ENCODE assay signal across 1 cellular context in genomic region chr19:15373644-15374043, GRCh38.
TF ChIP-seq lines count a peak whose summit lies in the region.

No MANE protein-coding gene starts in this region.

TF ChIP-seq in H1, 55 proteins besides CTCF, POLR2A, EP300 and RAD21:
- TF ChIP-seq, protein P1, sequence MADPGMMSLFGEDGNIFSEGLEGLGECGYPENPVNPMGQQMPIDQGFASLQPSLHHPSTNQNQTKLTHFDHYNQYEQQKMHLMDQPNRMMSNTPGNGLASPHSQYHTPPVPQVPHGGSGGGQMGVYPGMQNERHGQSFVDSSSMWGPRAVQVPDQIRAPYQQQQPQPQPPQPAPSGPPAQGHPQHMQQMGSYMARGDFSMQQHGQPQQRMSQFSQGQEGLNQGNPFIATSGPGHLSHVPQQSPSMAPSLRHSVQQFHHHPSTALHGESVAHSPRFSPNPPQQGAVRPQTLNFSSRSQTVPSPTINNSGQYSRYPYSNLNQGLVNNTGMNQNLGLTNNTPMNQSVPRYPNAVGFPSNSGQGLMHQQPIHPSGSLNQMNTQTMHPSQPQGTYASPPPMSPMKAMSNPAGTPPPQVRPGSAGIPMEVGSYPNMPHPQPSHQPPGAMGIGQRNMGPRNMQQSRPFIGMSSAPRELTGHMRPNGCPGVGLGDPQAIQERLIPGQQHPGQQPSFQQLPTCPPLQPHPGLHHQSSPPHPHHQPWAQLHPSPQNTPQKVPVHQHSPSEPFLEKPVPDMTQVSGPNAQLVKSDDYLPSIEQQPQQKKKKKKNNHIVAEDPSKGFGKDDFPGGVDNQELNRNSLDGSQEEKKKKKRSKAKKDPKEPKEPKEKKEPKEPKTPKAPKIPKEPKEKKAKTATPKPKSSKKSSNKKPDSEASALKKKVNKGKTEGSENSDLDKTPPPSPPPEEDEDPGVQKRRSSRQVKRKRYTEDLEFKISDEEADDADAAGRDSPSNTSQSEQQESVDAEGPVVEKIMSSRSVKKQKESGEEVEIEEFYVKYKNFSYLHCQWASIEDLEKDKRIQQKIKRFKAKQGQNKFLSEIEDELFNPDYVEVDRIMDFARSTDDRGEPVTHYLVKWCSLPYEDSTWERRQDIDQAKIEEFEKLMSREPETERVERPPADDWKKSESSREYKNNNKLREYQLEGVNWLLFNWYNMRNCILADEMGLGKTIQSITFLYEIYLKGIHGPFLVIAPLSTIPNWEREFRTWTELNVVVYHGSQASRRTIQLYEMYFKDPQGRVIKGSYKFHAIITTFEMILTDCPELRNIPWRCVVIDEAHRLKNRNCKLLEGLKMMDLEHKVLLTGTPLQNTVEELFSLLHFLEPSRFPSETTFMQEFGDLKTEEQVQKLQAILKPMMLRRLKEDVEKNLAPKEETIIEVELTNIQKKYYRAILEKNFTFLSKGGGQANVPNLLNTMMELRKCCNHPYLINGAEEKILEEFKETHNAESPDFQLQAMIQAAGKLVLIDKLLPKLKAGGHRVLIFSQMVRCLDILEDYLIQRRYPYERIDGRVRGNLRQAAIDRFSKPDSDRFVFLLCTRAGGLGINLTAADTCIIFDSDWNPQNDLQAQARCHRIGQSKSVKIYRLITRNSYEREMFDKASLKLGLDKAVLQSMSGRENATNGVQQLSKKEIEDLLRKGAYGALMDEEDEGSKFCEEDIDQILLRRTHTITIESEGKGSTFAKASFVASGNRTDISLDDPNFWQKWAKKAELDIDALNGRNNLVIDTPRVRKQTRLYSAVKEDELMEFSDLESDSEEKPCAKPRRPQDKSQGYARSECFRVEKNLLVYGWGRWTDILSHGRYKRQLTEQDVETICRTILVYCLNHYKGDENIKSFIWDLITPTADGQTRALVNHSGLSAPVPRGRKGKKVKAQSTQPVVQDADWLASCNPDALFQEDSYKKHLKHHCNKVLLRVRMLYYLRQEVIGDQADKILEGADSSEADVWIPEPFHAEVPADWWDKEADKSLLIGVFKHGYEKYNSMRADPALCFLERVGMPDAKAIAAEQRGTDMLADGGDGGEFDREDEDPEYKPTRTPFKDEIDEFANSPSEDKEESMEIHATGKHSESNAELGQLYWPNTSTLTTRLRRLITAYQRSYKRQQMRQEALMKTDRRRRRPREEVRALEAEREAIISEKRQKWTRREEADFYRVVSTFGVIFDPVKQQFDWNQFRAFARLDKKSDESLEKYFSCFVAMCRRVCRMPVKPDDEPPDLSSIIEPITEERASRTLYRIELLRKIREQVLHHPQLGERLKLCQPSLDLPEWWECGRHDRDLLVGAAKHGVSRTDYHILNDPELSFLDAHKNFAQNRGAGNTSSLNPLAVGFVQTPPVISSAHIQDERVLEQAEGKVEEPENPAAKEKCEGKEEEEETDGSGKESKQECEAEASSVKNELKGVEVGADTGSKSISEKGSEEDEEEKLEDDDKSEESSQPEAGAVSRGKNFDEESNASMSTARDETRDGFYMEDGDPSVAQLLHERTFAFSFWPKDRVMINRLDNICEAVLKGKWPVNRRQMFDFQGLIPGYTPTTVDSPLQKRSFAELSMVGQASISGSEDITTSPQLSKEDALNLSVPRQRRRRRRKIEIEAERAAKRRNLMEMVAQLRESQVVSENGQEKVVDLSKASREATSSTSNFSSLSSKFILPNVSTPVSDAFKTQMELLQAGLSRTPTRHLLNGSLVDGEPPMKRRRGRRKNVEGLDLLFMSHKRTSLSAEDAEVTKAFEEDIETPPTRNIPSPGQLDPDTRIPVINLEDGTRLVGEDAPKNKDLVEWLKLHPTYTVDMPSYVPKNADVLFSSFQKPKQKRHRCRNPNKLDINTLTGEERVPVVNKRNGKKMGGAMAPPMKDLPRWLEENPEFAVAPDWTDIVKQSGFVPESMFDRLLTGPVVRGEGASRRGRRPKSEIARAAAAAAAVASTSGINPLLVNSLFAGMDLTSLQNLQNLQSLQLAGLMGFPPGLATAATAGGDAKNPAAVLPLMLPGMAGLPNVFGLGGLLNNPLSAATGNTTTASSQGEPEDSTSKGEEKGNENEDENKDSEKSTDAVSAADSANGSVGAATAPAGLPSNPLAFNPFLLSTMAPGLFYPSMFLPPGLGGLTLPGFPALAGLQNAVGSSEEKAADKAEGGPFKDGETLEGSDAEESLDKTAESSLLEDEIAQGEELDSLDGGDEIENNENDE (IDR thresholded peaks at IDR 0.05; ENCODE audit: insufficient replicate concordance, low read length): no peak
- TF ChIP-seq E2F6 (IDR thresholded peaks at IDR 0.05) (no peak), RFX5 (IDR thresholded peaks at IDR 0.05; ENCODE audit: borderline replicate concordance, low read depth, low read length) (no peak)
